Comparison of ENCODE assay signal across 8 cellular contexts in genomic region chr14:23379331-23380196, GRCh38. TPM values are rescaled to one million over a fixed set of nuclear protein-coding genes. Genes with fewer than 3 reads are reported as not detected.
DNase-seq lines count a peak whose midpoint lies in the region; ATAC-seq, FAIRE-seq and TF ChIP-seq lines count a peak whose summit lies in the region.

No MANE protein-coding gene starts in this region.

- H3K4me3 ChIP-seq in heart right ventricle (no peak overlapping the region), small intestine (ENCODE audit: low read depth in 1 of 2, low read length in 2 of 2) (no peak overlapping the region)

- H3K4me1 ChIP-seq in heart right ventricle (peaks cover 0 to 44% (median 8%) of the 10 kb centered on the region in 9 donors), small intestine (ENCODE audit: control insufficient read depth in 2 of 2, insufficient read depth in 1 of 2, low read depth in 1 of 2, low read length in 1 of 2) (peaks cover 0 to 3% of the 10 kb centered on the region in 2 donors)

- in situ Hi-C loops in Caki2 (cut with HindIII; ENCODE audit: low pct_unique_long_range_greater_than_20kb, low sequenced_read_pairs) = no loop called here

- intact Hi-C loops in heart right ventricle (cut with DNase I) = loop anchor here (1.0 to 10.0 kb wide), 8 partner anchors 51 to 117 kb away; no protein-coding TSS in a partner anchor

- ATAC-seq in heart right ventricle (peak; percentile 7 to 56 (median 42)), GM18873 (IDR thresholded peaks at IDR 0.05; ENCODE audit: low FRiP score, unreplicated experiment) (no peak), HG03520 (IDR thresholded peaks at IDR 0.05; ENCODE audit: unreplicated experiment) (no peak)

- H3K36me3 ChIP-seq in heart right ventricle = peaks cover 0 to 43% (median 8%) of the 10 kb centered on the region in 9 donors
- no peaks in the 10 kb centered on the region for H3K36me3 ChIP-seq in small intestine (ENCODE audit: control insufficient read depth in 2 of 2, insufficient read depth in 2 of 2, low read length in 2 of 2)

- H3K9me3 ChIP-seq in heart right ventricle = no peaks in the 10 kb centered on the region
- no peaks in the 10 kb centered on the region for H3K9me3 ChIP-seq in small intestine (ENCODE audit: control insufficient read depth, low read depth)

- DNase-seq in Caki2 (ENCODE audit: low read depth) (peak; percentile 10), HT1080 (ENCODE audit: low read depth) (peak; percentile 22), SHP77 treated with DMSO at 0.1 percent for 48 hours (lab: John Stamatoyannopoulos, UW) (peak; percentile 6), heart right ventricle (peak in 1 of 2 donors; percentile 65), small intestine (peak; percentile 74)
- peak; percentile 64 for DNase-seq in activated naive CD4-positive, alpha-beta T cell treated with Interleukin-2 at 50 U/mL for 16 hours

- no peak for FAIRE-seq in small intestine (lab: Jason Lieb, UNC)

- peak; percentile 65 to 89 (median 85) for TF ChIP-seq CTCF in heart right ventricle (IDR thresholded peaks at IDR 0.05)

- H3K27me3 ChIP-seq in heart right ventricle (peaks cover 0 to 7% (median 0%) of the 10 kb centered on the region in 7 donors), small intestine (ENCODE audit: control insufficient read depth in 2 of 2, insufficient read depth in 2 of 2, low read length in 2 of 2) (no peaks in the 10 kb centered on the region)

- WGBS in heart right ventricle, 2 donors = 37 to 42% methylated on average over 13 of the region's 13 CpGs
- WGBS in small intestine, 3 donors = 37 to 44% (median 40%) methylated on average over 13 of the region's 13 CpGs

- peak overlapping the region in 1 of 10 donors; percentile 16 for H3K27ac ChIP-seq in heart right ventricle
- no peak overlapping the region for H3K27ac ChIP-seq in small intestine (ENCODE audit: low read depth in 1 of 2, low read length in 1 of 2)

RNA-seq across cellular contexts. Expression of gene CMTM5, which starts 2.7 kb away (rescaled TPM):
- not detected in 2 replicates for total RNA-seq in Caki2 (2014; rRNA removed; shearing (Covaris generic); ENCODE audit: low replicate concordance)
- total RNA-seq in HT1080 (2014; rRNA removed; shearing (Covaris generic)) = 0.10 TPM in 1 of 2 replicates, not detected in the other
- polyA plus RNA-seq in HT1080 (2015; cell fraction: cytosol; rRNA removed) = not detected in 2 replicates
- 0.10 TPM in 1 of 2 replicates, not detected in the other for polyA plus RNA-seq in HT1080 (2015; cell fraction: nucleus; rRNA removed)
- total RNA-seq in heart right ventricle = under 1 TPM in 3 of 10 donors, not detected in 7; 0.32 to 0.53 (median 0.49) TPM
- 1 to 10 TPM; 2.9 to 5.3 TPM for polyA plus RNA-seq in heart right ventricle
- polyA plus RNA-seq in small intestine = under 1 TPM in 1 of 3 donors, not detected in 2; 0.97 TPM

RNA-seq across cellular contexts. Expression of gene IL25, which starts 7.0 kb away (rescaled TPM):
- not detected in 2 replicates for total RNA-seq in Caki2 (2014; rRNA removed; shearing (Covaris generic); ENCODE audit: low replicate concordance)
- not detected in 2 replicates for total RNA-seq in HT1080 (2014; rRNA removed; shearing (Covaris generic))
- not detected in 2 replicates for polyA plus RNA-seq in HT1080 (2015; cell fraction: cytosol; rRNA removed)
- not detected in 2 replicates for polyA plus RNA-seq in HT1080 (2015; cell fraction: nucleus; rRNA removed)
- total RNA-seq in heart right ventricle = under 1 TPM in 1 of 10 donors, not detected in 9; 0.29 TPM
- polyA plus RNA-seq in heart right ventricle = not detected
- not detected for polyA plus RNA-seq in small intestine

RNA-seq across cellular contexts. Expression of gene EFS, which starts 14.6 kb away (rescaled TPM):
- not detected in 2 replicates for total RNA-seq in Caki2 (2014; rRNA removed; shearing (Covaris generic); ENCODE audit: low replicate concordance)
- total RNA-seq in HT1080 (2014; rRNA removed; shearing (Covaris generic)) = not detected in 2 replicates
- not detected in 2 replicates for polyA plus RNA-seq in HT1080 (2015; cell fraction: cytosol; rRNA removed)
- not detected in 2 replicates for polyA plus RNA-seq in HT1080 (2015; cell fraction: nucleus; rRNA removed)
- total RNA-seq in heart right ventricle = 1 to 10 TPM; 1.1 to 3.7 (median 2.2) TPM
- polyA plus RNA-seq in heart right ventricle = 1 to 10 TPM; 3.7 to 6.0 TPM
- 1 to 10 TPM in 1 of 3 donors, under 1 TPM in 2; 0.54 to 3.0 (median 0.67) TPM for polyA plus RNA-seq in small intestine

RNA-seq across cellular contexts. Expression of gene SLC22A17, which starts 26.9 kb away (rescaled TPM):
- 8.4 and 10.6 TPM in 2 replicates for total RNA-seq in Caki2 (2014; rRNA removed; shearing (Covaris generic); ENCODE audit: low replicate concordance)
- total RNA-seq in HT1080 (2014; rRNA removed; shearing (Covaris generic)) = 1.2 and 5.5 TPM in 2 replicates
- polyA plus RNA-seq in HT1080 (2015; cell fraction: cytosol; rRNA removed) = 0.94 and 1.5 TPM in 2 replicates
- 7.0 and 9.9 TPM in 2 replicates for polyA plus RNA-seq in HT1080 (2015; cell fraction: nucleus; rRNA removed)
- total RNA-seq in heart right ventricle = 10 to 100 TPM in 4 of 10 donors, 1 to 10 TPM in 6; 4.8 to 18.9 (median 9.6) TPM
- polyA plus RNA-seq in heart right ventricle = 10 to 100 TPM in 1 of 2 donors, 1 to 10 TPM in 1; 9.9 to 10.6 TPM
- 10 to 100 TPM in 1 of 3 donors, 1 to 10 TPM in 1, under 1 TPM in 1; 0.67 to 12.7 (median 2.2) TPM for polyA plus RNA-seq in small intestine

RNA-seq across cellular contexts. Expression of gene MYH6, which starts 28.5 kb away (rescaled TPM):
- not detected in 2 replicates for total RNA-seq in Caki2 (2014; rRNA removed; shearing (Covaris generic); ENCODE audit: low replicate concordance)
- 0.03 TPM in 1 of 2 replicates, not detected in the other for total RNA-seq in HT1080 (2014; rRNA removed; shearing (Covaris generic))
- 0.01 TPM in 1 of 2 replicates, not detected in the other for polyA plus RNA-seq in HT1080 (2015; cell fraction: cytosol; rRNA removed)
- 0.02 TPM in 1 of 2 replicates, not detected in the other for polyA plus RNA-seq in HT1080 (2015; cell fraction: nucleus; rRNA removed)
- 1,000 to 10,000 TPM in 2 of 10 donors, 100 to 1,000 TPM in 6, 10 to 100 TPM in 2; 76.6 to 7,525 (median 125) TPM for total RNA-seq in heart right ventricle
- polyA plus RNA-seq in heart right ventricle = 1,000 to 10,000 TPM; 3,967 to 5,106 TPM
- 10 to 100 TPM in 1 of 3 donors, 1 to 10 TPM in 1, under 1 TPM in 1; 0.27 to 52.1 (median 2.0) TPM for polyA plus RNA-seq in small intestine

Comparison
In these comparisons a context has a peak if more than half of its experiments do, and no peak if none do; other contexts are left out.
1. ATAC-seq: peak in heart right ventricle (8 of 8); none in GM18873 (single experiment) and HG03520 (single experiment).